In genomic region chr15:56017920-56018319, GRCh38 we compare ENCODE assay signal across 23 cellular contexts. TPM values are rescaled to one million over a fixed set of nuclear protein-coding genes. Genes with fewer than 3 reads are reported as not detected.
DNase-seq lines count a peak whose midpoint lies in the region; TF ChIP-seq lines count a peak whose summit lies in the region.
"Had no signal": no experiment of that assay in that cellular context is flagged by ENCODE, and none has a peak within 500 bp of the region (broad histone marks: within the 10 kb centered on the region; RNA-seq: fewer than 3 reads in every experiment).

No MANE protein-coding gene starts in this region.

- in situ Hi-C loops in transverse colon (cut with MboI; ENCODE audit: low pct_ligation_motif_present in 1 of 4, low pct_unique_long_range_greater_than_20kb in 1 of 4, low sequenced_read_pairs in 3 of 4), result no loop called here

- H3K36me3 ChIP-seq in OCI-LY3 (replicated peaks; ENCODE audit: low read depth, low read length), result no peaks in the 10 kb centered on the region
- H3K36me3 ChIP-seq in endodermal cell (ENCODE audit: control insufficient read depth, insufficient read depth, low read length), result no peaks in the 10 kb centered on the region
- no peaks in the 10 kb centered on the region for H3K36me3 ChIP-seq in kidney epithelial cell (ENCODE audit: control insufficient read depth, insufficient read depth, low read length)
- no peaks in the 10 kb centered on the region for H3K36me3 ChIP-seq in transverse colon
- H3K36me3 ChIP-seq: BLaER1, spleen had no signal

- H3K4me3 Mint-ChIP-seq in endodermal cell, result no peak overlapping the region
- H3K4me3 Mint-ChIP-seq in activated T-helper 1 cell treated with anti-CD3 and anti-CD28 coated beads, Interleukin-12 subunit alpha, Interleukin-12 subunit beta, Interleukin-2, Interleukin-4 antibody, amounts not matched to agents 30 ng/mL and 10 ng/mL and 1 ng/mL, durations not matched to agents 14 hours and 24 hours and 36 hours, result no peak overlapping the region
- H3K4me3 Mint-ChIP-seq: activated CD8-positive, alpha-beta T cell treated with anti-CD3 and anti-CD28 coated beads, Interleukin-2, amount 10 ng/mL, durations not matched to agents 7 days and 5 days; activated naive CD8-positive, alpha-beta T cell treated with anti-CD3 and anti-CD28 coated beads, Interleukin-2, amount 10 ng/mL, durations not matched to agents 7 days and 5 days; activated T-cell treated with anti-CD3 and anti-CD28 coated beads, Interleukin-2, amount 50 U/mL, for 72 hours; effector memory CD8-positive, alpha-beta T cell; immature natural killer cell; nephron had no signal

- H3K4me1 Mint-ChIP-seq in endodermal cell, result no peaks in the 10 kb centered on the region
- H3K4me1 Mint-ChIP-seq in activated T-helper 1 cell treated with anti-CD3 and anti-CD28 coated beads, Interleukin-12 subunit alpha, Interleukin-12 subunit beta, Interleukin-2, Interleukin-4 antibody, amounts not matched to agents 30 ng/mL and 10 ng/mL and 1 ng/mL, durations not matched to agents 14 hours and 24 hours and 36 hours (ENCODE audit: low read depth), result no peaks in the 10 kb centered on the region
- H3K4me1 Mint-ChIP-seq: activated naive CD8-positive, alpha-beta T cell treated with anti-CD3 and anti-CD28 coated beads, Interleukin-2, amount 10 ng/mL, durations not matched to agents 7 days and 5 days; immature natural killer cell; nephron had no signal

- H3K4me1 ChIP-seq in OCI-LY3 (ENCODE audit: low read length) (no peaks in the 10 kb centered on the region), endodermal cell (ENCODE audit: control insufficient read depth, insufficient read depth, low read length) (no peaks in the 10 kb centered on the region), transverse colon (no peaks in the 10 kb centered on the region)
- H3K4me1 ChIP-seq: BLaER1, psoas muscle, spleen had no signal

- H3K27ac Mint-ChIP-seq in endodermal cell, result no peak overlapping the region
- H3K27ac Mint-ChIP-seq in activated T-helper 1 cell treated with anti-CD3 and anti-CD28 coated beads, Interleukin-12 subunit alpha, Interleukin-12 subunit beta, Interleukin-2, Interleukin-4 antibody, amounts not matched to agents 30 ng/mL and 10 ng/mL and 1 ng/mL, durations not matched to agents 14 hours and 24 hours and 36 hours, result no peak overlapping the region
- H3K27ac Mint-ChIP-seq: activated CD8-positive, alpha-beta T cell treated with anti-CD3 and anti-CD28 coated beads, Interleukin-2, amount 10 ng/mL, durations not matched to agents 7 days and 5 days; activated naive CD8-positive, alpha-beta T cell treated with anti-CD3 and anti-CD28 coated beads, Interleukin-2, amount 10 ng/mL, durations not matched to agents 7 days and 5 days; activated T-cell treated with anti-CD3 and anti-CD28 coated beads, Interleukin-2, amount 50 U/mL, for 72 hours; effector memory CD8-positive, alpha-beta T cell; immature natural killer cell; nephron had no signal

- 0 out of 2 replicates have a peak, but pooled peaks have one; percentile 10 for TF ChIP-seq CTCF in C4-2B (conservative IDR thresholded peaks at IDR 0.05)
- TF ChIP-seq CTCF in OCI-LY3 (IDR thresholded peaks at IDR 0.05; ENCODE audit: low read depth, low read length), result 0 out of 2 replicates have a peak, but pooled peaks have one; percentile 10
- peak; percentile 59 for TF ChIP-seq CTCF in endodermal cell (conservative IDR thresholded peaks at IDR 0.05)
- peak; percentile 1 for TF ChIP-seq CTCF in kidney epithelial cell (IDR thresholded peaks at IDR 0.05; ENCODE audit: insufficient read depth, low read length, poor library complexity, severe bottlenecking)
- TF ChIP-seq CTCF in transverse colon (IDR thresholded peaks at IDR 0.05), result no peak

- intact Hi-C loops in activated T-helper 1 cell treated with anti-CD3 and anti-CD28 coated beads, Interleukin-12 subunit alpha, Interleukin-12 subunit beta, Interleukin-2, Interleukin-4 antibody, amounts not matched to agents 30 ng/mL and 10 ng/mL and 1 ng/mL, durations not matched to agents 14 hours and 24 hours and 36 hours (cut with micrococcal nuclease), result no loop called here
- intact Hi-C loops in transverse colon (cut with DNase I; ENCODE audit: low total_unique reads), result no loop called here

- H3K9ac ChIP-seq in OCI-LY3 (ENCODE audit: low read length), result no peak overlapping the region
- H3K9ac ChIP-seq in endodermal cell (ENCODE audit: extremely low read depth, low read length, poor library complexity, severe bottlenecking), result no peak overlapping the region
- H3K9ac ChIP-seq: BLaER1 had no signal

- peaks cover 5% of the 10 kb centered on the region for H3K36me3 Mint-ChIP-seq in endodermal cell (ENCODE audit: low read depth)
- H3K36me3 Mint-ChIP-seq in activated T-helper 1 cell treated with anti-CD3 and anti-CD28 coated beads, Interleukin-12 subunit alpha, Interleukin-12 subunit beta, Interleukin-2, Interleukin-4 antibody, amounts not matched to agents 30 ng/mL and 10 ng/mL and 1 ng/mL, durations not matched to agents 14 hours and 24 hours and 36 hours (ENCODE audit: low read depth), result peaks cover 2% of the 10 kb centered on the region
- H3K36me3 Mint-ChIP-seq: activated naive CD8-positive, alpha-beta T cell treated with anti-CD3 and anti-CD28 coated beads, Interleukin-2, amount 10 ng/mL, durations not matched to agents 7 days and 5 days had no signal

- H3K9me3 Mint-ChIP-seq in endodermal cell, result peaks cover 35% of the 10 kb centered on the region
- H3K9me3 Mint-ChIP-seq in activated T-helper 1 cell treated with anti-CD3 and anti-CD28 coated beads, Interleukin-12 subunit alpha, Interleukin-12 subunit beta, Interleukin-2, Interleukin-4 antibody, amounts not matched to agents 30 ng/mL and 10 ng/mL and 1 ng/mL, durations not matched to agents 14 hours and 24 hours and 36 hours, result peaks cover 12% of the 10 kb centered on the region

- H3K4me2 ChIP-seq in OCI-LY3 (ENCODE audit: low read length), result no peak overlapping the region
- H3K4me2 ChIP-seq: BLaER1 had no signal

- H3K27ac ChIP-seq in C4-2B (no peak overlapping the region), OCI-LY3 (ENCODE audit: low read length) (no peak overlapping the region), endodermal cell (ENCODE audit: low read depth, low read length) (no peak overlapping the region), transverse colon (no peak overlapping the region)
- H3K27ac ChIP-seq: BLaER1, psoas muscle, spleen had no signal

- no peaks in the 10 kb centered on the region for H3K9me3 ChIP-seq in OCI-LY3 (ENCODE audit: insufficient read depth, low read length)
- H3K9me3 ChIP-seq in endodermal cell (ENCODE audit: control insufficient read depth, low read length), result peaks cover 5% of the 10 kb centered on the region
- no peaks in the 10 kb centered on the region for H3K9me3 ChIP-seq in transverse colon

- no peak for TF ChIP-seq POLR2A in transverse colon (IDR thresholded peaks at IDR 0.05)

- no peak overlapping the region for H3K4me3 ChIP-seq in OCI-LY3 (ENCODE audit: low read length)
- H3K4me3 ChIP-seq in endodermal cell (ENCODE audit: low read length), result no peak overlapping the region
- H3K4me3 ChIP-seq in kidney epithelial cell (ENCODE audit: low read depth, low read length), result no peak overlapping the region
- no peak overlapping the region for H3K4me3 ChIP-seq in transverse colon
- H3K4me3 ChIP-seq: BLaER1, psoas muscle, spleen had no signal

- H3K27me3 Mint-ChIP-seq in endodermal cell (ENCODE audit: insufficient read depth), result no peaks in the 10 kb centered on the region
- peaks cover 14% of the 10 kb centered on the region for H3K27me3 Mint-ChIP-seq in activated T-helper 1 cell treated with anti-CD3 and anti-CD28 coated beads, Interleukin-12 subunit alpha, Interleukin-12 subunit beta, Interleukin-2, Interleukin-4 antibody, amounts not matched to agents 30 ng/mL and 10 ng/mL and 1 ng/mL, durations not matched to agents 14 hours and 24 hours and 36 hours (ENCODE audit: insufficient read depth)

- 0 out of 2 replicates have a peak overlapping the region, but pooled peaks have one; percentile 40 for H2AFZ ChIP-seq in OCI-LY3 (ENCODE audit: low read depth, low read length)

- no peaks in the 10 kb centered on the region for H3K79me2 ChIP-seq in OCI-LY3 (ENCODE audit: low read length)

- H3K27me3 ChIP-seq in OCI-LY3 (ENCODE audit: low read depth, low read length) (0 out of 2 replicates have a peak, but pooled peaks cover 2% of the 10 kb centered on the region), endodermal cell (ENCODE audit: control insufficient read depth, insufficient read depth, low read length, poor library complexity, severe bottlenecking) (no peaks in the 10 kb centered on the region), kidney epithelial cell (ENCODE audit: control insufficient read depth, insufficient read depth, low read length) (no peaks in the 10 kb centered on the region), transverse colon (no peaks in the 10 kb centered on the region)
- H3K27me3 ChIP-seq: BLaER1, spleen had no signal

- H4K20me1 ChIP-seq in OCI-LY3 (ENCODE audit: insufficient read depth, low read length), result no peaks in the 10 kb centered on the region
- H4K20me1 ChIP-seq: BLaER1 had no signal

- 80 to 83% methylated on average over 1 of the region's 1 CpG for WGBS in endodermal cell (ENCODE audit: insufficient coverage in 1 of 2, insufficient read length in 1 of 2), 2 experiments
- 17 to 30% methylated on average over 1 of the region's 1 CpG for WGBS in transverse colon (ENCODE audit: low coverage in 1 of 2), 2 donors

- no peak for TF ChIP-seq EP300 in transverse colon (IDR thresholded peaks at IDR 0.05; ENCODE audit: low read depth)

- DNase-seq in endodermal cell (no peak), kidney epithelial cell (ENCODE audit: low read depth) (no peak), NCI-H526 treated with DMSO at 0.1 percent for 48 hours (lab: John Stamatoyannopoulos, UW) (no peak), transverse colon (no peak), epidermal melanocyte (ENCODE audit: insufficient read length, low spot score) (no peak)
- no peak for DNase-seq in activated T-helper 1 cell treated with anti-CD3 and anti-CD28 coated beads, Interleukin-12 subunit alpha, Interleukin-12 subunit beta, Interleukin-2, Interleukin-4 antibody, amounts not matched to agents 30 ng/mL and 10 ng/mL and 1 ng/mL, durations not matched to agents 14 hours and 24 hours and 36 hours (ENCODE audit: low spot score)
- DNase-seq: activated CD8-positive, alpha-beta T cell treated with anti-CD3 and anti-CD28 coated beads, Interleukin-2, amount 10 ng/mL, durations not matched to agents 7 days and 5 days; activated naive CD8-positive, alpha-beta T cell treated with anti-CD3 and anti-CD28 coated beads, Interleukin-2, amount 10 ng/mL, durations not matched to agents 7 days and 5 days; activated T-cell treated with anti-CD3 and anti-CD28 coated beads, Interleukin-2, amount 50 U/mL, for 72 hours; caudate nucleus; DMS153; effector memory CD8-positive, alpha-beta T cell; immature natural killer cell; KG1; NCI-H1105; NCI-H2107; NCI-H524 treated with DMSO at 0.1 percent for 48 hours; psoas muscle; spleen had no signal

RNA-seq across cellular contexts. Expression of gene NEDD4, which starts 24.5 kb away (rescaled TPM):
- total RNA-seq in endodermal cell (10 to 100 TPM; 10.4 to 16.5 TPM), kidney epithelial cell (26.8 and 28.0 TPM in 2 replicates), transverse colon (10 to 100 TPM in 3 of 4 donors, 1 to 10 TPM in 1; 3.6 to 15.0 (median 14.4) TPM)
- 6.1 TPM for polyA plus RNA-seq in endodermal cell (2013, experiment 1 of 2)
- 6.6 TPM for polyA plus RNA-seq in endodermal cell (2013, experiment 2 of 2)
- total RNA-seq in activated T-helper 1 cell treated with anti-CD3 and anti-CD28 coated beads, Interleukin-12 subunit alpha, Interleukin-12 subunit beta, Interleukin-2, Interleukin-4 antibody, amounts not matched to agents 30 ng/mL and 10 ng/mL and 1 ng/mL, durations not matched to agents 14 hours and 24 hours and 36 hours, result 10.4 and 12.6 TPM in 2 replicates

Comparison
In these comparisons a context has a peak if more than half of its experiments do, and no peak if none do; other contexts are left out.
1. CTCF ChIP-seq: peak in C4-2B (single experiment), OCI-LY3 (single experiment), endodermal cell (single experiment) and kidney epithelial cell (single experiment); none in transverse colon (0 of 5).